ENCODE assay signal across 25 cellular contexts in genomic region chr1:216710598-216711333, GRCh38. TPM values are rescaled to one million over a fixed set of nuclear protein-coding genes. Genes with fewer than 3 reads are reported as not detected.
"Had no signal": no experiment of that assay in that cellular context is flagged by ENCODE, and none has a peak within 500 bp of the region (broad histone marks: within the 10 kb centered on the region; RNA-seq: fewer than 3 reads in every experiment).

No MANE protein-coding gene starts in this region.

- H3K4me1 Mint-ChIP-seq: activated CD4-positive, alpha-beta T cell treated with anti-CD3 and anti-CD28 coated beads, Interleukin-2, amount 10 ng/mL, durations not matched to agents 24 days and 14 days; activated naive CD8-positive, alpha-beta T cell treated with anti-CD3 and anti-CD28 coated beads, Interleukin-2, amount 50 U/mL, for 24 hours; activated T-helper 17 cell treated with anti-CD3 and anti-CD28 coated beads, Interleukin-2, amount 50 U/mL, for 72 hours; naive thymus-derived CD4-positive, alpha-beta T cell; stimulated activated naive CD8-positive, alpha-beta T cell treated with anti-CD3 and anti-CD28 coated beads, Interleukin-15, amount 100 ng/mL, for 72 hours had no signal

- H3K27me3 ChIP-seq: left lung, vagina had no signal

- H3K9me3 Mint-ChIP-seq: activated CD4-positive, alpha-beta T cell treated with anti-CD3 and anti-CD28 coated beads, Interleukin-2, amount 10 ng/mL, durations not matched to agents 24 days and 14 days; activated CD8-positive, alpha-beta T cell treated with anti-CD3 and anti-CD28 coated beads for 36 hours; activated naive CD4-positive, alpha-beta T cell treated with anti-CD3 and anti-CD28 coated beads for 36 hours; activated naive CD8-positive, alpha-beta T cell treated with anti-CD3 and anti-CD28 coated beads, Interleukin-2, amount 50 U/mL, for 24 hours; activated T-helper 17 cell treated with anti-CD3 and anti-CD28 coated beads, Interleukin-2, amount 50 U/mL, for 72 hours; brain; stimulated activated naive CD8-positive, alpha-beta T cell treated with anti-CD3 and anti-CD28 coated beads, Interleukin-15, amount 100 ng/mL, for 72 hours had no signal

- H3K4me3 ChIP-seq: left lung, smooth muscle cell, suprapubic skin, vagina had no signal

- H3K27ac Mint-ChIP-seq: activated CD4-positive, alpha-beta T cell treated with anti-CD3 and anti-CD28 coated beads, Interleukin-2, amount 10 ng/mL, durations not matched to agents 24 days and 14 days; activated CD8-positive, alpha-beta T cell treated with anti-CD3 and anti-CD28 coated beads for 36 hours; activated naive CD4-positive, alpha-beta T cell treated with anti-CD3 and anti-CD28 coated beads for 36 hours; activated naive CD8-positive, alpha-beta T cell treated with anti-CD3 and anti-CD28 coated beads, Interleukin-2, amount 50 U/mL, for 24 hours; activated T-helper 17 cell treated with anti-CD3 and anti-CD28 coated beads, Interleukin-2, amount 50 U/mL, for 72 hours; naive thymus-derived CD4-positive, alpha-beta T cell; stimulated activated naive CD8-positive, alpha-beta T cell treated with anti-CD3 and anti-CD28 coated beads, Interleukin-15, amount 100 ng/mL, for 72 hours had no signal

- H3K4me3 Mint-ChIP-seq: activated CD4-positive, alpha-beta T cell treated with anti-CD3 and anti-CD28 coated beads, Interleukin-2, amount 10 ng/mL, durations not matched to agents 24 days and 14 days; activated CD8-positive, alpha-beta T cell treated with anti-CD3 and anti-CD28 coated beads for 36 hours; activated naive CD4-positive, alpha-beta T cell treated with anti-CD3 and anti-CD28 coated beads for 36 hours; activated naive CD8-positive, alpha-beta T cell treated with anti-CD3 and anti-CD28 coated beads, Interleukin-2, amount 50 U/mL, for 24 hours; activated T-helper 17 cell treated with anti-CD3 and anti-CD28 coated beads, Interleukin-2, amount 50 U/mL, for 72 hours; brain; naive thymus-derived CD4-positive, alpha-beta T cell; stimulated activated naive CD8-positive, alpha-beta T cell treated with anti-CD3 and anti-CD28 coated beads, Interleukin-15, amount 100 ng/mL, for 72 hours had no signal

- DNase-seq: activated CD4-positive, alpha-beta T cell treated with anti-CD3 and anti-CD28 coated beads, Interleukin-2, amount 10 ng/mL, durations not matched to agents 24 days and 14 days; activated CD8-positive, alpha-beta T cell treated with anti-CD3 and anti-CD28 coated beads for 36 hours; activated naive CD4-positive, alpha-beta T cell treated with anti-CD3 and anti-CD28 coated beads for 36 hours; activated naive CD8-positive, alpha-beta T cell treated with anti-CD3 and anti-CD28 coated beads, Interleukin-2, amount 50 U/mL, for 24 hours; activated T-cell treated with anti-CD3 and anti-CD28 coated beads, Interleukin-2, amount 50 U/mL, for 1 hour; anterior cingulate cortex; cortex of kidney; head of caudate nucleus; kidney; left lung; mesenchymal stem cell; naive thymus-derived CD4-positive, alpha-beta T cell; stimulated activated CD4-positive, alpha-beta T cell treated with anti-CD3 and anti-CD28 coated beads, Interleukin-4, amount 100 ng/mL, for 1 hour; stimulated activated naive CD8-positive, alpha-beta T cell treated with anti-CD3 and anti-CD28 coated beads, Interleukin-15, amount 100 ng/mL, for 72 hours; T-helper 9 cell; trophoblast cell had no signal

- H3K4me1 ChIP-seq: left lung, vagina had no signal

- H3K36me3 ChIP-seq: left lung, suprapubic skin, vagina had no signal

- H3K36me3 Mint-ChIP-seq: brain; naive thymus-derived CD4-positive, alpha-beta T cell had no signal

- FAIRE-seq: frontal cortex, kidney had no signal

- H3K27me3 Mint-ChIP-seq: activated CD4-positive, alpha-beta T cell treated with anti-CD3 and anti-CD28 coated beads, Interleukin-2, amount 10 ng/mL, durations not matched to agents 24 days and 14 days; activated CD8-positive, alpha-beta T cell treated with anti-CD3 and anti-CD28 coated beads for 36 hours; activated naive CD8-positive, alpha-beta T cell treated with anti-CD3 and anti-CD28 coated beads, Interleukin-2, amount 50 U/mL, for 24 hours; activated T-helper 17 cell treated with anti-CD3 and anti-CD28 coated beads, Interleukin-2, amount 50 U/mL, for 72 hours; naive thymus-derived CD4-positive, alpha-beta T cell; stimulated activated naive CD8-positive, alpha-beta T cell treated with anti-CD3 and anti-CD28 coated beads, Interleukin-15, amount 100 ng/mL, for 72 hours had no signal

- H3K27ac ChIP-seq: left lung, suprapubic skin, vagina had no signal

- ATAC-seq: activated CD8-positive, alpha-beta T cell treated with anti-CD3 and anti-CD28 coated beads for 36 hours; activated naive CD8-positive, alpha-beta T cell treated with anti-CD3 and anti-CD28 coated beads, Interleukin-2, amount 50 U/mL, for 24 hours; activated T-helper 17 cell treated with anti-CD3 and anti-CD28 coated beads, Interleukin-2, amount 50 U/mL, for 72 hours; left lung; naive thymus-derived CD4-positive, alpha-beta T cell; sciatic nerve; stimulated activated naive CD8-positive, alpha-beta T cell treated with anti-CD3 and anti-CD28 coated beads, Interleukin-15, amount 100 ng/mL, for 72 hours had no signal

- H3K9me3 ChIP-seq: left lung, suprapubic skin, vagina had no signal

RNA-seq across cellular contexts. Expression of gene ESRRG, which starts 12.5 kb away (rescaled TPM):
- total RNA-seq: activated CD4-positive, alpha-beta T cell treated with anti-CD3 and anti-CD28 coated beads, Interleukin-2, amount 10 ng/mL, durations not matched to agents 24 days and 14 days; activated CD8-positive, alpha-beta T cell treated with anti-CD3 and anti-CD28 coated beads for 36 hours; activated naive CD4-positive, alpha-beta T cell treated with anti-CD3 and anti-CD28 coated beads for 36 hours; activated T-helper 17 cell treated with anti-CD3 and anti-CD28 coated beads, Interleukin-2, amount 50 U/mL, for 72 hours; naive thymus-derived CD4-positive, alpha-beta T cell; osteocyte; pulmonary artery endothelial cell; smooth muscle cell had no signal
- polyA plus RNA-seq: naive thymus-derived CD4-positive, alpha-beta T cell had no signal
